Comparison of ENCODE assay signal across 19 cellular contexts in the genomic region with DNA sequence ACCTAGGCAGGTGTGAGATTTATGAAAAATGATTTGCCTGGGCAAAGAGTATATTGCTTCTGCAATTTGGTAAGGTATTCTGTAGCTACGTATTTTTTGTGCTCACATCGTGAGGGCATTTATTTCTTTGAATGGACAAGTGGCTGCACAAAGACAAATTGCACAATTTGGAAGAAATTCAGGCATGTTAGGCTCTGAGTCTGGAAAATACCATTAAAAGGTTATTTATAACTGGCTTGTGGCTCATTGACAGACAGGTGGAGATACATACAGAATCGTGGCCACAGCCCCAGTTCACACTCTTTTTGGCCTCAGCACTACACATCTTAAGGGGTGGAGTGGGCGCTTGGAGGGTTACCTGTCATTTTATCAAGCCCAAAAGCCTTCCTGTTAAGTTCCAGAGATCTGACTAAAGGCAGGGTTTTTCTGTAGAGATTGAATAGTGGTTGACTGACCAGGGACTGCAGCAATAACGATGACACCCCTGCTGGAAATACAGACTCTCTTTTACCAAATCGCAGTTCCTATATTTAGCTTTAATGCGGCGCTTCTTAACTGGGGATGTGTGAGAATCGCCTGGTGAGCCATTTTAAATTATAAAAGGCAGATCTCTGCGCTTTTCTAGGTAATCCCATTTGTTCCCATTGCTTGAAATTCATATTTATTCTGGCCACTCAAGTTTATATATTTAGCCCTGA.
"Had no signal": no experiment of that assay in that cellular context is flagged by ENCODE, and none has a peak within 500 bp of the region (broad histone marks: within the 10 kb centered on the region; RNA-seq: fewer than 3 reads in every experiment).

No MANE protein-coding gene starts in this region.

- H3K4me3 Mint-ChIP-seq: activated CD4-positive, alpha-beta memory T cell treated with anti-CD3 and anti-CD28 coated beads for 36 hours; activated CD4-positive, alpha-beta T cell treated with anti-CD3 and anti-CD28 coated beads for 36 hours; activated CD8-positive, alpha-beta memory T cell treated with anti-CD3 and anti-CD28 coated beads, Interleukin-2, amount 10 ng/mL, durations not matched to agents 7 days and 5 days; activated naive CD4-positive, alpha-beta T cell treated with anti-CD3 and anti-CD28 coated beads, Interleukin-2, amount 10 ng/mL, durations not matched to agents 7 days and 5 days; central memory CD8-positive, alpha-beta T cell; T-helper 1 cell treated with Interleukin-12 subunit alpha and Interleukin-12 subunit beta and Interleukin-4 antibody, amounts not matched to agents 30 μg/mL and 1 μg/mL, for 36 hours had no signal

- H3K27ac Mint-ChIP-seq: activated CD4-positive, alpha-beta memory T cell treated with anti-CD3 and anti-CD28 coated beads for 36 hours; activated CD4-positive, alpha-beta T cell treated with anti-CD3 and anti-CD28 coated beads for 36 hours; activated CD8-positive, alpha-beta memory T cell treated with anti-CD3 and anti-CD28 coated beads, Interleukin-2, amount 10 ng/mL, durations not matched to agents 7 days and 5 days; activated naive CD4-positive, alpha-beta T cell treated with anti-CD3 and anti-CD28 coated beads, Interleukin-2, amount 10 ng/mL, durations not matched to agents 7 days and 5 days; activated T-helper 2 cell treated with anti-CD3 and anti-CD28 coated beads, Interferon-gamma antibody, Interleukin-2, Interleukin-4, amounts not matched to agents 10 μg/mL and 5 μg/mL and 100 μg/mL, durations not matched to agents 14 hours and 24 hours and 36 hours; T-helper 1 cell treated with Interleukin-12 subunit alpha and Interleukin-12 subunit beta and Interleukin-4 antibody, amounts not matched to agents 30 μg/mL and 1 μg/mL, for 36 hours had no signal

- FAIRE-seq: islet of Langerhans, small intestine had no signal

- H2AFZ ChIP-seq: parathyroid adenoma had no signal

- H3K36me3 ChIP-seq: upper lobe of left lung had no signal

- H3K9me3 Mint-ChIP-seq: activated CD4-positive, alpha-beta memory T cell treated with anti-CD3 and anti-CD28 coated beads for 36 hours; activated naive CD4-positive, alpha-beta T cell treated with anti-CD3 and anti-CD28 coated beads, Interleukin-2, amount 10 ng/mL, durations not matched to agents 7 days and 5 days; activated T-helper 2 cell treated with anti-CD3 and anti-CD28 coated beads, Interferon-gamma antibody, Interleukin-2, Interleukin-4, amounts not matched to agents 10 μg/mL and 5 μg/mL and 100 μg/mL, durations not matched to agents 14 hours and 24 hours and 36 hours; central memory CD8-positive, alpha-beta T cell; T-helper 1 cell treated with Interleukin-12 subunit alpha and Interleukin-12 subunit beta and Interleukin-4 antibody, amounts not matched to agents 30 μg/mL and 1 μg/mL, for 36 hours had no signal

- H3K27me3 ChIP-seq: body of pancreas, upper lobe of left lung had no signal

- H3K27me3 Mint-ChIP-seq: activated CD4-positive, alpha-beta memory T cell treated with anti-CD3 and anti-CD28 coated beads for 36 hours; activated CD4-positive, alpha-beta T cell treated with anti-CD3 and anti-CD28 coated beads for 36 hours; activated CD8-positive, alpha-beta memory T cell treated with anti-CD3 and anti-CD28 coated beads, Interleukin-2, amount 10 ng/mL, durations not matched to agents 7 days and 5 days; activated naive CD4-positive, alpha-beta T cell treated with anti-CD3 and anti-CD28 coated beads, Interleukin-2, amount 10 ng/mL, durations not matched to agents 7 days and 5 days; central memory CD8-positive, alpha-beta T cell had no signal

- H3K4me3 ChIP-seq: body of pancreas, upper lobe of left lung had no signal

- DNase-seq: activated CD4-positive, alpha-beta memory T cell treated with anti-CD3 and anti-CD28 coated beads for 36 hours; activated CD4-positive, alpha-beta T cell treated with anti-CD3 and anti-CD28 coated beads for 36 hours; activated CD8-positive, alpha-beta memory T cell treated with anti-CD3 and anti-CD28 coated beads, Interleukin-2, amount 10 ng/mL, durations not matched to agents 7 days and 5 days; activated naive CD4-positive, alpha-beta T cell treated with anti-CD3 and anti-CD28 coated beads, Interleukin-2, amount 10 ng/mL, durations not matched to agents 7 days and 5 days; activated T-cell treated with anti-CD3 and anti-CD28 coated beads, Interleukin-2, amount 50 U/mL, for 1 hour; body of pancreas; effector memory CD4-positive, alpha-beta T cell; mammary epithelial cell; small intestine; stimulated activated CD4-positive, alpha-beta T cell treated with anti-CD3 and anti-CD28 coated beads, Interleukin-4, amount 100 ng/mL, for 4 hours; stimulated activated CD8-positive, alpha-beta memory T cell treated with anti-CD3 and anti-CD28 coated beads, Interleukin-4, amount 100 ng/mL, for 48 hours; stimulated activated naive CD4-positive, alpha-beta T cell treated with Interleukin-2 at 50 U/mL for 16 hours; substantia nigra; upper lobe of left lung had no signal

- H3K4me1 Mint-ChIP-seq: activated CD8-positive, alpha-beta memory T cell treated with anti-CD3 and anti-CD28 coated beads, Interleukin-2, amount 10 ng/mL, durations not matched to agents 7 days and 5 days had no signal

- H3K9ac ChIP-seq: parathyroid adenoma had no signal

- H3K9me3 ChIP-seq: body of pancreas, upper lobe of left lung had no signal

- H3K27ac ChIP-seq: parathyroid adenoma, upper lobe of left lung had no signal

- ATAC-seq: activated CD4-positive, alpha-beta T cell treated with anti-CD3 and anti-CD28 coated beads for 36 hours; activated CD8-positive, alpha-beta memory T cell treated with anti-CD3 and anti-CD28 coated beads, Interleukin-2, amount 10 ng/mL, durations not matched to agents 7 days and 5 days; body of pancreas had no signal
